ENCODE assay signal across 9 cellular contexts in the genomic region with DNA sequence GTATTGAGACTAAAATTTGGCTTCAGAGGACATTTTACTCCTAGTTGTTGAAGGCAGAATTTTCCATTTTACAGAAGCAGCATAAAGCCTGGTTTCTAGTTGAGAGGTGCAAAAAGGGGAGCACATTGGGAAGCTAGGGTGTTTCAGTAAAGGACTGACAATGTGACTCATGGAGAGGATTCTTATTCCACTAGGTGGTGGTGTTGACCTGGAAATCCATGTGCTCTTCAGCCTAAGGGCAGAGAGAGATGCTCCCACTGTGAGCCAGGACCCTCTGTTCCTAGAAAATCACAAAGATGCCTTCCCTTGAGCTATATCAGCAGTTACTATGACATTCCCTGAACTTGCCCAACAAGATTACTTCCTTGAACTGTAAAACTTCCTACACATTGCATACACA.
DNase-seq lines count a peak whose midpoint lies in the region; ATAC-seq and TF ChIP-seq lines count a peak whose summit lies in the region.
"Had no signal": no experiment of that assay in that cellular context is flagged by ENCODE, and none has a peak within 500 bp of the region (broad histone marks: within the 10 kb centered on the region; RNA-seq: fewer than 3 reads in every experiment).

No MANE protein-coding gene starts in this region.

- peaks cover 2 to 4% of the 10 kb centered on the region in 2 donors for H3K9me3 Mint-ChIP-seq in activated T-cell treated with anti-CD3 and anti-CD28 coated beads, Interleukin-2, amount 50 U/mL, for 72 hours
- H3K9me3 Mint-ChIP-seq in activated CD8-positive, alpha-beta memory T cell treated with anti-CD3 and anti-CD28 coated beads, Interleukin-2, amount 10 ng/mL, durations not matched to agents 7 days and 5 days (ENCODE audit: low read depth): peaks cover 8% of the 10 kb centered on the region

- no peaks in the 10 kb centered on the region for H3K4me1 Mint-ChIP-seq in activated T-cell treated with anti-CD3 and anti-CD28 coated beads, Interleukin-2, amount 50 U/mL, for 72 hours (ENCODE audit: low read depth)
- no peaks in the 10 kb centered on the region for H3K4me1 Mint-ChIP-seq in activated CD8-positive, alpha-beta memory T cell treated with anti-CD3 and anti-CD28 coated beads, Interleukin-2, amount 10 ng/mL, durations not matched to agents 7 days and 5 days

- no peaks in the 10 kb centered on the region for H3K27me3 Mint-ChIP-seq in activated T-cell treated with anti-CD3 and anti-CD28 coated beads, Interleukin-2, amount 50 U/mL, for 72 hours (ENCODE audit: low read depth)
- no peaks in the 10 kb centered on the region for H3K27me3 Mint-ChIP-seq in activated CD8-positive, alpha-beta memory T cell treated with anti-CD3 and anti-CD28 coated beads, Interleukin-2, amount 10 ng/mL, durations not matched to agents 7 days and 5 days

- no peak overlapping the region for H3K27ac Mint-ChIP-seq in activated T-cell treated with anti-CD3 and anti-CD28 coated beads, Interleukin-2, amount 50 U/mL, for 72 hours
- H3K27ac Mint-ChIP-seq in activated CD8-positive, alpha-beta memory T cell treated with anti-CD3 and anti-CD28 coated beads, Interleukin-2, amount 10 ng/mL, durations not matched to agents 7 days and 5 days: no peak overlapping the region

- DNase-seq in DMS153 (lab: John Stamatoyannopoulos, UW): peak; percentile 63
- peak; percentile 49 for DNase-seq in kidney tubule cell (ENCODE audit: low spot score)
- no peak for DNase-seq in activated T-cell treated with anti-CD3 and anti-CD28 coated beads, Interleukin-2, amount 50 U/mL, for 72 hours
- DNase-seq in activated CD8-positive, alpha-beta memory T cell treated with anti-CD3 and anti-CD28 coated beads, Interleukin-2, amount 10 ng/mL, durations not matched to agents 7 days and 5 days: no peak
- DNase-seq in stimulated activated CD4-positive, alpha-beta T cell treated with anti-CD3 and anti-CD28 coated beads, Interleukin-15, amount 100 ng/mL, for 24 hours: no peak
- DNase-seq in dedifferentiated amniotic fluid mesenchymal stem cell (ENCODE audit: extremely low spot score): no peak

- CTCF ChIA-PET in activated CD8-positive, alpha-beta memory T cell treated with anti-CD3 and anti-CD28 coated beads, Interleukin-2, amount 10 ng/mL, durations not matched to agents 7 days and 5 days (lab: Charles Lee): no interaction called here

- no peaks in the 10 kb centered on the region for H3K36me3 Mint-ChIP-seq in activated T-cell treated with anti-CD3 and anti-CD28 coated beads, Interleukin-2, amount 50 U/mL, for 72 hours (ENCODE audit: insufficient read depth in 2 of 2)
- H3K36me3 Mint-ChIP-seq in activated CD8-positive, alpha-beta memory T cell treated with anti-CD3 and anti-CD28 coated beads, Interleukin-2, amount 10 ng/mL, durations not matched to agents 7 days and 5 days: no peaks in the 10 kb centered on the region

- no peak overlapping the region for H3K4me3 Mint-ChIP-seq in activated T-cell treated with anti-CD3 and anti-CD28 coated beads, Interleukin-2, amount 50 U/mL, for 72 hours
- no peak overlapping the region for H3K4me3 Mint-ChIP-seq in activated CD8-positive, alpha-beta memory T cell treated with anti-CD3 and anti-CD28 coated beads, Interleukin-2, amount 10 ng/mL, durations not matched to agents 7 days and 5 days

- ATAC-seq in HG02852 (IDR thresholded peaks at IDR 0.05; ENCODE audit: unreplicated experiment) (peak; percentile 54), SK-N-SH treated with all-trans-retinoic acid at 6 μM for 48 hours (peak; percentile 45; the same call in 1 of the 3 replicates)
- no peak for ATAC-seq in activated T-cell treated with anti-CD3 and anti-CD28 coated beads, Interleukin-2, amount 50 U/mL, for 72 hours (replicated peaks in 1 of 2)
- ATAC-seq in activated CD8-positive, alpha-beta memory T cell treated with anti-CD3 and anti-CD28 coated beads, Interleukin-2, amount 10 ng/mL, durations not matched to agents 7 days and 5 days: no peak
- ATAC-seq: HCT116 had no signal

TF ChIP-seq in SK-N-SH treated with all-trans-retinoic acid at 6 μM for 48 hours, 23 proteins besides CTCF, POLR2A, EP300 and RAD21:
- TF ChIP-seq RARB (CRISPR knock-in tag; IDR thresholded peaks at IDR 0.05) (no peak), SNAI2 (CRISPR knock-in tag; IDR thresholded peaks at IDR 0.05) (no peak)

Comparison
In these comparisons a context has a peak if more than half of its experiments do, and no peak if none do; other contexts are left out.
1. DNase-seq: peak in DMS153 (single experiment) and kidney tubule cell (single experiment); none in activated T-cell treated with anti-CD3 and anti-CD28 coated beads, Interleukin-2, amount 50 U/mL, for 72 hours (0 of 2), activated CD8-positive, alpha-beta memory T cell treated with anti-CD3 and anti-CD28 coated beads, Interleukin-2, amount 10 ng/mL, durations not matched to agents 7 days and 5 days (single experiment), stimulated activated CD4-positive, alpha-beta T cell treated with anti-CD3 and anti-CD28 coated beads, Interleukin-15, amount 100 ng/mL, for 24 hours (single experiment) and dedifferentiated amniotic fluid mesenchymal stem cell (single experiment).
2. ATAC-seq: peak in HG02852 (single experiment) and SK-N-SH treated with all-trans-retinoic acid at 6 μM for 48 hours (single experiment); none in activated T-cell treated with anti-CD3 and anti-CD28 coated beads, Interleukin-2, amount 50 U/mL, for 72 hours (0 of 2) and activated CD8-positive, alpha-beta memory T cell treated with anti-CD3 and anti-CD28 coated beads, Interleukin-2, amount 10 ng/mL, durations not matched to agents 7 days and 5 days (single experiment).